Comparison of ENCODE assay signal across 1 cellular context in genomic region chr12:724194-724855, GRCh38.
TF ChIP-seq lines count a peak whose summit lies in the region.

No MANE protein-coding gene starts in this region.

TF ChIP-seq in WTC11, 78 proteins besides CTCF, POLR2A, EP300 and RAD21 (continued from another document):
- TF ChIP-seq AFF4 (CRISPR knock-in tag; IDR thresholded peaks at IDR 0.05; ENCODE audit: borderline replicate concordance) (no peak), ZNF121 (CRISPR knock-in tag; IDR thresholded peaks at IDR 0.05) (no peak), GABPB1 (CRISPR knock-in tag; IDR thresholded peaks at IDR 0.05) (no peak), MXD4 (CRISPR knock-in tag; IDR thresholded peaks at IDR 0.05; ENCODE audit: borderline replicate concordance) (no peak), ZNF281 (CRISPR knock-in tag; IDR thresholded peaks at IDR 0.05) (no peak), SP1 (CRISPR knock-in tag; conservative IDR thresholded peaks at IDR 0.05) (no peak), ZNF416 (CRISPR knock-in tag; IDR thresholded peaks at IDR 0.05) (no peak), NFATC4 (CRISPR knock-in tag; IDR thresholded peaks at IDR 0.05) (no peak), ZNF671 (CRISPR knock-in tag; IDR thresholded peaks at IDR 0.05) (no peak)
TF ChIP-seq in WTC11: peak in this region for 0.
